In the genomic region with DNA sequence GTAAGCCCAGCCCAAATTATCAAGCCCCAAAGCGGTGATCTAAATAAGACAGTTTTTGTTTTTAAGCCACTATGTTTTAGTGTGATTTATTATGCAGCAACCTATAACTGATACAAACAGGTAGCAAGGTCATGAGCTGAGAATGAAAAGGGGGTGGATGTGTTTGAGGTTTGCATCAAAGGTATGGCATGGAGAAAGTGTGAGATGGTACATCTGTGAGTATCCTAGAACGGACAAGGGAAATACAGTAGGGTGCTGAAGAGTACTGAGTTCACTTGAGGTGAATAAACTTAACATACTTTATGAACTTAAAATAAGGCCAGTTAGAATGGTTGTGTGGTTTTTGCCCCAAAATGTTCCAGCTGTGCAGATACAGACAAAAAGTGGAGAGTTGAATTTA, we compare ENCODE assay signal across 14 cellular contexts.
"Had no signal": no experiment of that assay in that cellular context is flagged by ENCODE, and none has a peak within 500 bp of the region (broad histone marks: within the 10 kb centered on the region; RNA-seq: fewer than 3 reads in every experiment).

No MANE protein-coding gene starts in this region.

- H3K4me3 Mint-ChIP-seq: neural crest cell had no signal

- H3K79me2 ChIP-seq: hepatocyte had no signal

- H3K27me3 Mint-ChIP-seq: naive thymus-derived CD4-positive, alpha-beta T cell had no signal

- H3K4me1 Mint-ChIP-seq: neural crest cell had no signal

- H3K4me1 ChIP-seq: foreskin keratinocyte, right atrium auricular region, tibial artery, upper lobe of right lung, vagina had no signal

- H3K9me3 ChIP-seq: ovary, right atrium auricular region, tibial artery, upper lobe of right lung, vagina had no signal

- H3K4me3 ChIP-seq: hepatocyte, ovary, right atrium auricular region, tibial artery, upper lobe of right lung, vagina had no signal

- H3K27ac ChIP-seq: foreskin keratinocyte, hepatocyte, ovary, right atrium auricular region, tibial artery, upper lobe of right lung, vagina had no signal

- ATAC-seq: naive thymus-derived CD4-positive, alpha-beta T cell; upper lobe of right lung had no signal

- H3K4me2 ChIP-seq: hepatocyte had no signal

- H3K27me3 ChIP-seq: foreskin keratinocyte, hepatocyte, ovary, right atrium auricular region, tibial artery, upper lobe of right lung, vagina had no signal

- DNase-seq: effector memory CD4-positive, alpha-beta T cell; foreskin keratinocyte; head of caudate nucleus; left colon; naive thymus-derived CD4-positive, alpha-beta T cell; ovary; stimulated activated CD4-positive, alpha-beta T cell treated with anti-CD3 and anti-CD28 coated beads, Interleukin-12 subunit alpha, Interleukin-12 subunit beta, amount 100 ng/mL, for 4 hours; stimulated activated naive CD4-positive, alpha-beta T cell treated with Interleukin-2 at 50 U/mL for 16 hours; tibial artery; upper lobe of right lung had no signal

- H3K36me3 ChIP-seq: ovary, right atrium auricular region, tibial artery, upper lobe of right lung, vagina had no signal

- H2AFZ ChIP-seq: hepatocyte had no signal
